2 cellular contexts compared by ENCODE assay signal in genomic region chr19:56119585-56119978, GRCh38.
TF ChIP-seq lines count a peak whose summit lies in the region.

No MANE protein-coding gene starts in this region.

TF ChIP-seq in A549, 52 proteins besides CTCF, POLR2A, EP300 and RAD21 (continued from another document):
- TF ChIP-seq, protein P1, sequence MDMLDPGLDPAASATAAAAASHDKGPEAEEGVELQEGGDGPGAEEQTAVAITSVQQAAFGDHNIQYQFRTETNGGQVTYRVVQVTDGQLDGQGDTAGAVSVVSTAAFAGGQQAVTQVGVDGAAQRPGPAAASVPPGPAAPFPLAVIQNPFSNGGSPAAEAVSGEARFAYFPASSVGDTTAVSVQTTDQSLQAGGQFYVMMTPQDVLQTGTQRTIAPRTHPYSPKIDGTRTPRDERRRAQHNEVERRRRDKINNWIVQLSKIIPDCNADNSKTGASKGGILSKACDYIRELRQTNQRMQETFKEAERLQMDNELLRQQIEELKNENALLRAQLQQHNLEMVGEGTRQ (IDR thresholded peaks at IDR 0.05), result no peak

TF ChIP-seq in HEK293, 187 proteins besides CTCF, POLR2A, EP300 and RAD21 (continued from another document):
- TF ChIP-seq BCL11A (tag by site-specific recombination; IDR thresholded peaks at IDR 0.05; ENCODE audit: low read depth), result no peak
- no peak for TF ChIP-seq SP2 (tag by site-specific recombination; IDR thresholded peaks at IDR 0.05)
- TF ChIP-seq ZNF350 (tag by site-specific recombination; IDR thresholded peaks at IDR 0.05), result no peak
- peak; percentile 38; the same call in 1 of the 2 replicates for TF ChIP-seq ZSCAN4 (tag by site-specific recombination; IDR thresholded peaks at IDR 0.05)
- no peak for TF ChIP-seq ZNF548 (tag by site-specific recombination; IDR thresholded peaks at IDR 0.05)
- TF ChIP-seq ZXDB (tag by site-specific recombination; IDR thresholded peaks at IDR 0.05), result no peak
- no peak for TF ChIP-seq PRDM1 (tag by site-specific recombination; IDR thresholded peaks at IDR 0.05)
- no peak for TF ChIP-seq ZNF404 (tag by site-specific recombination; IDR thresholded peaks at IDR 0.05)
- no peak for TF ChIP-seq ZNF2 (tag by site-specific recombination; IDR thresholded peaks at IDR 0.05)
- peak; percentile 41; the same call in 1 of the 2 replicates for TF ChIP-seq ZBTB17 (tag by site-specific recombination; IDR thresholded peaks at IDR 0.05)
- TF ChIP-seq ZNF830 (tag by site-specific recombination; IDR thresholded peaks at IDR 0.05; ENCODE audit: low read depth), result no peak
- no peak for TF ChIP-seq GLIS1 (tag by site-specific recombination; IDR thresholded peaks at IDR 0.05)
- no peak for TF ChIP-seq SP3 (tag by site-specific recombination; IDR thresholded peaks at IDR 0.05)
